Comparison of ENCODE assay signal across 1 cellular context in the genomic region with DNA sequence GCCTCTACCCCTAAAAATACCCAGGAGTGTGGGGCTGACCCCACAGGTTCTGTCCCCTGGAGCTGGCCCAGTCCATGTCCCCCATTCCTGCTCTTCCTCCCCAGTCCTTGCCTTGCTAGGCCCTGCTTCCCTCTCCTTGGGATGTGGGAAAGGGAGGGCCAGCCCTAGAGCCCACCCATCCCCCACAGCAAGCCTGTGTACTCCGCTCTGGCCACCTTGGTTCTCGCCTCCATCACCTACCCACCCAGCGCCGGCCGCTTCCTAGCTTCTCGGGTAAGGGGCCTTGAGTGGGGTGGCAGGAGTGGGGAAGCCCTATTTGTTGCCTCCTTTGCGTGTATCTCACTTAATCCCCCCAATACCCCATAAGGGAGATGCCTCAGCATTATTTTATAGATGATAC.
TF ChIP-seq lines count a peak whose summit lies in the region.

No MANE protein-coding gene starts in this region.

TF ChIP-seq in K562, 482 proteins besides CTCF, POLR2A, EP300 and RAD21:
- no peak for TF ChIP-seq CBFA2T2 (conservative IDR thresholded peaks at IDR 0.05)
- peak; percentile 31; the same call in 1 of the 2 replicates for TF ChIP-seq ZBTB2 (IDR thresholded peaks at IDR 0.05)
TF ChIP-seq in K562: peak in this region for 1.
